ENCODE assay signal across 17 cellular contexts in genomic region chr20:22180244-22180643, GRCh38.
DNase-seq lines count a peak whose midpoint lies in the region; ATAC-seq and TF ChIP-seq lines count a peak whose summit lies in the region.
"Had no signal": no experiment of that assay in that cellular context is flagged by ENCODE, and none has a peak within 500 bp of the region (broad histone marks: within the 10 kb centered on the region; RNA-seq: fewer than 3 reads in every experiment).

No MANE protein-coding gene starts in this region.

- H3K36me3 ChIP-seq in DOHH2 (ENCODE audit: control insufficient read depth, low read length) (no peaks in the 10 kb centered on the region), RWPE2 (ENCODE audit: low read depth) (no peaks in the 10 kb centered on the region)
- H3K36me3 ChIP-seq: lower lobe of right lung, stomach had no signal

- no peak for ATAC-seq in RWPE2 (ENCODE audit: low read depth)
- ATAC-seq in HG03135 (IDR thresholded peaks at IDR 0.05; ENCODE audit: unreplicated experiment) = no peak
- ATAC-seq in GM19395 (IDR thresholded peaks at IDR 0.05; ENCODE audit: unreplicated experiment) = no peak
- ATAC-seq: lower lobe of right lung had no signal

- no peaks in the 10 kb centered on the region for H3K79me2 ChIP-seq in DOHH2 (ENCODE audit: control insufficient read depth, low read length)

- H3F3A ChIP-seq in DOHH2 (ENCODE audit: control insufficient read depth, insufficient read depth) = no peaks in the 10 kb centered on the region

- H3K4me1 ChIP-seq in DOHH2 (ENCODE audit: control insufficient read depth, low read length) = no peaks in the 10 kb centered on the region
- no peaks in the 10 kb centered on the region for H3K4me1 ChIP-seq in RWPE2 (ENCODE audit: insufficient read depth, poor library complexity, severe bottlenecking)
- H3K4me1 ChIP-seq: lower lobe of right lung, stomach had no signal

- H3K4me3 ChIP-seq in DOHH2 (ENCODE audit: low read length) (no peak overlapping the region), RWPE2 (ENCODE audit: severe bottlenecking) (no peak overlapping the region)
- H3K4me3 ChIP-seq: lower lobe of right lung, stomach had no signal

- H3K9me2 ChIP-seq in DOHH2 (replicated peaks; ENCODE audit: control insufficient read depth, low read length) = no peaks in the 10 kb centered on the region

- H3K4me2 ChIP-seq in DOHH2 (ENCODE audit: low read length) = no peak overlapping the region

- H3K27ac ChIP-seq in DOHH2 (ENCODE audit: low read depth, low read length) (no peak overlapping the region), RWPE2 (ENCODE audit: poor library complexity, severe bottlenecking) (no peak overlapping the region)
- H3K27ac ChIP-seq: lower lobe of right lung, stomach had no signal

- H3K27me3 ChIP-seq in DOHH2 (ENCODE audit: control insufficient read depth, low read length) (no peaks in the 10 kb centered on the region), RWPE2 (ENCODE audit: insufficient read depth, poor library complexity, severe bottlenecking) (peaks cover 2% of the 10 kb centered on the region)
- H3K27me3 ChIP-seq: stomach had no signal

- no peaks in the 10 kb centered on the region for H3K9me3 ChIP-seq in DOHH2 (ENCODE audit: control insufficient read depth, insufficient read depth, low read length)
- no peaks in the 10 kb centered on the region for H3K9me3 ChIP-seq in RWPE2 (ENCODE audit: severe bottlenecking)
- H3K9me3 ChIP-seq: lower lobe of right lung had no signal

- TF ChIP-seq CTCF in DOHH2 (IDR thresholded peaks at IDR 0.05; ENCODE audit: low read depth, low read length, poor library complexity, severe bottlenecking) (peak; percentile 63), RWPE2 (IDR thresholded peaks at IDR 0.05; ENCODE audit: poor library complexity, severe bottlenecking) (peak; percentile 33)

- H4K20me1 ChIP-seq in DOHH2 (ENCODE audit: control insufficient read depth, insufficient read depth, low read depth, low read length) = no peaks in the 10 kb centered on the region

- DNase-seq in HK-2 (ENCODE audit: unreplicated experiment) = peak; percentile 3
- no peak for DNase-seq in RWPE2 (ENCODE audit: low spot score)
- peak; percentile 54 for DNase-seq in islet precursor cell
- DNase-seq in activated effector memory CD4-positive, alpha-beta T cell treated with Interleukin-2 at 50 U/mL for 16 hours = no peak
- DNase-seq in dermis blood vessel endothelial cell = no peak
- DNase-seq: activated CD8-positive, alpha-beta memory T cell treated with anti-CD3 and anti-CD28 coated beads, Interleukin-2, amount 50 U/mL, for 48 hours; activated naive CD8-positive, alpha-beta T cell treated with anti-CD3 and anti-CD28 coated beads for 36 hours; CD4-positive, CD25-positive, alpha-beta regulatory T cell; GF-D8; IMR-90; lower lobe of right lung; NCI-H1694; small intestine; stomach had no signal

Comparison
In these comparisons a context has a peak if more than half of its experiments do, and no peak if none do; other contexts are left out.
1. DNase-seq: peak in HK-2 (single experiment) and islet precursor cell (single experiment); none in RWPE2 (single experiment), activated effector memory CD4-positive, alpha-beta T cell treated with Interleukin-2 at 50 U/mL for 16 hours (single experiment) and dermis blood vessel endothelial cell (single experiment).